In the genomic region with DNA sequence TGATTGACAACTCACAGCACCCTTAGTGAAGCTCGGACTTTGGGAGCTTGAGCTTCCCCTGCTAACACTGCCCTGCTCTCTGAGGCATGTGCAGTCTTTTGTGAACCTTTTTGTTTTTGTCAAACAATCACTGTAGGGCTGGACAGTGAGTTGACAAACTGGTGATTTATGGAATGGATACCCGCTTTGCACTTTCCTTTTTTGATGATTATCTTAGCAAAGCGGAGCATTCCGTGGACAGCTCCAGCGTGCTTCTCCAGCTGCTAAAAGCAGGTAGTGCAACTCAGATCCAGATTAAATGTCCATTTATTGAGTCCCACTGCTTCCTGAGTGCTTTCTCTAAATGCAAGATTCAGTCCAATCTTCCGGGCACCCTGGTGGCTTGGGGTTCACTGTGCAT, we compare ENCODE assay signal across 18 cellular contexts.
"Had no signal": no experiment of that assay in that cellular context is flagged by ENCODE, and none has a peak within 500 bp of the region (broad histone marks: within the 10 kb centered on the region; RNA-seq: fewer than 3 reads in every experiment).

No MANE protein-coding gene starts in this region.

- H3K27me3 ChIP-seq: foreskin keratinocyte, neutrophil, right atrium auricular region, sigmoid colon, testis, transverse colon had no signal

- H3K4me3 ChIP-seq: right atrium auricular region, sigmoid colon, skin epidermis, testis, transverse colon had no signal

- ATAC-seq: effector memory CD8-positive, alpha-beta T cell; foreskin keratinocyte; left colon; stimulated activated naive B cell treated with anti-CD40 and anti-IgM and Interleukin-4, amounts not matched to agents 10 μg/mL and 1 μg/mL and 100 μg/mL, for 72 hours; stimulated activated naive CD8-positive, alpha-beta T cell treated with anti-CD3 and anti-CD28 coated beads, Interleukin-15, amount 100 ng/mL, for 72 hours had no signal

- DNase-seq: effector memory CD8-positive, alpha-beta T cell; foreskin keratinocyte; kidney; left colon; mesendoderm; naive B cell; posterior cingulate gyrus; sigmoid colon; stimulated activated CD4-positive, alpha-beta T cell treated with anti-CD3 and anti-CD28 coated beads, Interleukin-2, amount 100 ng/mL, for 24 hours; stimulated activated CD4-positive, alpha-beta T cell treated with anti-CD3 and anti-CD28 coated beads, Interleukin-4, amount 100 ng/mL, for 4 hours; stimulated activated naive B cell treated with anti-CD40 and anti-IgM and Interleukin-4, amounts not matched to agents 10 μg/mL and 1 μg/mL and 100 μg/mL, for 72 hours; stimulated activated naive CD8-positive, alpha-beta T cell treated with anti-CD3 and anti-CD28 coated beads, Interleukin-15, amount 100 ng/mL, for 72 hours; transverse colon had no signal

- H3K9me3 ChIP-seq: neutrophil, right atrium auricular region, sigmoid colon, testis, transverse colon had no signal

- H3K27ac Mint-ChIP-seq: effector memory CD8-positive, alpha-beta T cell; naive B cell; nephron; stimulated activated naive B cell treated with anti-CD40 and anti-IgM and Interleukin-4, amounts not matched to agents 10 μg/mL and 1 μg/mL and 100 μg/mL, for 72 hours; stimulated activated naive CD8-positive, alpha-beta T cell treated with anti-CD3 and anti-CD28 coated beads, Interleukin-15, amount 100 ng/mL, for 72 hours had no signal

- H3K4me1 ChIP-seq: foreskin keratinocyte, right atrium auricular region, transverse colon had no signal

- H3K36me3 Mint-ChIP-seq: naive B cell; stimulated activated naive B cell treated with anti-CD40 and anti-IgM and Interleukin-4, amounts not matched to agents 10 μg/mL and 1 μg/mL and 100 μg/mL, for 72 hours had no signal

- H3K36me3 ChIP-seq: neutrophil, right atrium auricular region, sigmoid colon, transverse colon had no signal

- H3K27ac ChIP-seq: foreskin keratinocyte, neutrophil, right atrium auricular region, sigmoid colon, skin epidermis, transverse colon had no signal

- H3K4me3 Mint-ChIP-seq: effector memory CD8-positive, alpha-beta T cell; naive B cell; nephron; stimulated activated naive B cell treated with anti-CD40 and anti-IgM and Interleukin-4, amounts not matched to agents 10 μg/mL and 1 μg/mL and 100 μg/mL, for 72 hours; stimulated activated naive CD8-positive, alpha-beta T cell treated with anti-CD3 and anti-CD28 coated beads, Interleukin-15, amount 100 ng/mL, for 72 hours had no signal

- H3K9me3 Mint-ChIP-seq: naive B cell; nephron; stimulated activated naive CD8-positive, alpha-beta T cell treated with anti-CD3 and anti-CD28 coated beads, Interleukin-15, amount 100 ng/mL, for 72 hours had no signal

- H3K4me1 Mint-ChIP-seq: naive B cell; stimulated activated naive B cell treated with anti-CD40 and anti-IgM and Interleukin-4, amounts not matched to agents 10 μg/mL and 1 μg/mL and 100 μg/mL, for 72 hours; stimulated activated naive CD8-positive, alpha-beta T cell treated with anti-CD3 and anti-CD28 coated beads, Interleukin-15, amount 100 ng/mL, for 72 hours had no signal
